ENCODE assay signal across 18 cellular contexts in the genomic region with DNA sequence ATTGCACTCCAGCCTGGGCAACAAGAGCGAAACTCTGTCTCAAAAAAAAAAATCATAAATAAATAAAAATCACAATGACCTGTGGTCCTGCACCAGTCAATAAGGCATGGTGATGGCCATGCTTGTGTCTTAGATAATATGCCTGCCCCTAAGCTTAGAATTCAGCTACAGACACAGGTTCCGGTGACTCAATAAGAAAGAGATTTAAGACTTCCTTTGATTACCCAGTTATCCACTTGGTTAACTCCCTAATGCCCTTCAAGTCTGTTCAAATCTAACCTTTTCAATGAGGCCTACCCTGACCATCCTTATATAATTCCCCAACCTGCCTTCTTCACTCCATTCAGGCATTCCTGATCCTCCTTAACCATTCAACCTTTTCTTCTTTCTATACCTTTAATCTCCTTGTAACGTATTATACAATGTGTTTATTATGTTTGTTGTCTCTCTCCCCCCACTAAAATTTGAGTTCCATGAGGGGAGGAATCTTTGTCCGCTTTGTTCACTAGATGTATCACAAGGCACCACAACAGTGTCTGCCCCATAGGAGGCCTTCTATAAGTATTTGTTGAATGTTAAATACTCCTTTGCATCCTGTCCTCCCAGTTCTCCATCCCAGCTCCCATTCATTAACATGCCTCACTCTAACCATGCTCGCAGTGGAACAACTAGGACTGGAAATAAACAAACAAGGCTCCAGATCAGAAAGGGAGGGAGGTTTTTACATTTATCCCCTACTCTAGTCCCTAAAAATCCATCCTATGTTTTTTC. TPM values are rescaled to one million over a fixed set of nuclear protein-coding genes. Genes with fewer than 3 reads are reported as not detected.
DNase-seq lines count a peak whose midpoint lies in the region; TF ChIP-seq lines count a peak whose summit lies in the region.
"Had no signal": no experiment of that assay in that cellular context is flagged by ENCODE, and none has a peak within 500 bp of the region (broad histone marks: within the 10 kb centered on the region; RNA-seq: fewer than 3 reads in every experiment).

No MANE protein-coding gene starts in this region.

- POLR2A ChIA-PET in activated CD4-positive, alpha-beta T cell treated with anti-CD3 and anti-CD28 coated beads, Interleukin-2, amount 10 ng/mL, durations not matched to agents 7 days and 5 days (lab: Charles Lee), result no interaction called here

- peaks cover 100% of the 10 kb centered on the region for H4K20me1 ChIP-seq in smooth muscle cell (ENCODE audit: low read depth)

- no peaks in the 10 kb centered on the region for H3K9me3 ChIP-seq in smooth muscle cell (replicated peaks; ENCODE audit: low read depth)
- H3K9me3 ChIP-seq: A549, HAP-1, right atrium auricular region had no signal

- H3K36me3 Mint-ChIP-seq in activated CD4-positive, alpha-beta T cell treated with anti-CD3 and anti-CD28 coated beads, Interleukin-2, amount 10 ng/mL, durations not matched to agents 7 days and 5 days (ENCODE audit: low read depth), result peaks cover 6% of the 10 kb centered on the region
- H3K36me3 Mint-ChIP-seq in IgD-negative memory B cell (peaks cover 6% of the 10 kb centered on the region), chondrocyte (ENCODE audit: low read depth) (peaks cover 4% of the 10 kb centered on the region)

- H3K4me3 ChIP-seq in smooth muscle cell, result no peak overlapping the region
- H3K4me3 ChIP-seq: A549, HAP-1, right atrium auricular region had no signal

- peaks cover 100% of the 10 kb centered on the region for H3K79me2 ChIP-seq in smooth muscle cell (ENCODE audit: low read depth)

- H3K36me3 ChIP-seq in smooth muscle cell (ENCODE audit: low read depth), result no peaks in the 10 kb centered on the region
- H3K36me3 ChIP-seq: right atrium auricular region had no signal

- H3K4me3 Mint-ChIP-seq in activated CD4-positive, alpha-beta T cell treated with anti-CD3 and anti-CD28 coated beads, Interleukin-2, amount 10 ng/mL, durations not matched to agents 7 days and 5 days, result no peak overlapping the region
- H3K4me3 Mint-ChIP-seq in IgD-negative memory B cell, result peak overlapping the region in 2 of 4 donors; percentile 9 to 81
- H3K4me3 Mint-ChIP-seq in chondrocyte (ENCODE audit: unreplicated experiment), result no peak overlapping the region
- H3K4me3 Mint-ChIP-seq: nephron had no signal

- H3K27ac ChIP-seq in smooth muscle cell (ENCODE audit: low read depth), result no peak overlapping the region
- H3K27ac ChIP-seq: A549, right atrium auricular region had no signal

- H3F3A ChIP-seq in smooth muscle cell (ENCODE audit: low read depth), result peaks cover 3% of the 10 kb centered on the region

- CTCF ChIA-PET in activated CD4-positive, alpha-beta T cell treated with anti-CD3 and anti-CD28 coated beads, Interleukin-2, amount 10 ng/mL, durations not matched to agents 7 days and 5 days (lab: Charles Lee), result interaction anchor here (0.8 to 2.1 kb wide), 3 partner anchors 9 to 299 kb away, joined by 3 to 6 read pairs (median 4); a partner anchor contains a TSS

- WGBS in smooth muscle cell (ENCODE audit: low lambda C conversion rate), result 88% methylated on average over 5 of the region's 5 CpGs

- H3K4me1 ChIP-seq in smooth muscle cell (ENCODE audit: low read depth), result peaks cover 26% of the 10 kb centered on the region

- H3K27me3 ChIP-seq in smooth muscle cell (ENCODE audit: low read depth), result no peaks in the 10 kb centered on the region
- H3K27me3 ChIP-seq: right atrium auricular region had no signal

- H3K4me2 ChIP-seq in smooth muscle cell, result peak overlapping the region; percentile 19
- H3K4me2 ChIP-seq: A549 had no signal

- no peak overlapping the region for H2AFZ ChIP-seq in smooth muscle cell (ENCODE audit: low read depth)

- no peak for TF ChIP-seq CTCF in chondrocyte (IDR thresholded peaks at IDR 0.05)
- no peak for TF ChIP-seq CTCF in smooth muscle cell (IDR thresholded peaks at IDR 0.05; ENCODE audit: borderline replicate concordance, insufficient read depth, poor library complexity, severe bottlenecking)

- no peak for DNase-seq in activated CD4-positive, alpha-beta T cell treated with anti-CD3 and anti-CD28 coated beads, Interleukin-2, amount 10 ng/mL, durations not matched to agents 7 days and 5 days
- DNase-seq in activated CD4-positive, alpha-beta T cell treated with anti-CD3 and anti-CD28 coated beads for 1 hour, result no peak
- DNase-seq in chondrocyte (ENCODE audit: low spot score) (no peak), smooth muscle cell (lab: John Stamatoyannopoulos, UW; ENCODE audit: unreplicated experiment) (no peak), head of caudate nucleus (no peak), cerebellar nuclear complex (lab: John Stamatoyannopoulos, UW) (no peak)
- DNase-seq in activated CD8-positive, alpha-beta memory T cell treated with anti-CD3 and anti-CD28 coated beads for 24 hours, result no peak
- DNase-seq: activated CD4-positive, CD25-positive, alpha-beta regulatory T cell; effector memory CD4-positive, alpha-beta T cell; NCI-H1694; NCI-H446 treated with DMSO at 0.1 percent for 48 hours; stimulated activated CD4-positive, alpha-beta T cell treated with anti-CD3 and anti-CD28 coated beads, Interleukin-2, amount 100 ng/mL, for 24 hours; SW 1271 had no signal

- no peaks in the 10 kb centered on the region for H3K27me3 Mint-ChIP-seq in activated CD4-positive, alpha-beta T cell treated with anti-CD3 and anti-CD28 coated beads, Interleukin-2, amount 10 ng/mL, durations not matched to agents 7 days and 5 days
- H3K27me3 Mint-ChIP-seq in IgD-negative memory B cell, result no peaks in the 10 kb centered on the region
- no peaks in the 10 kb centered on the region for H3K27me3 Mint-ChIP-seq in chondrocyte (ENCODE audit: low read depth)

- intact Hi-C loops in head of caudate nucleus (cut with DNase I), result loop anchor here (10.0 kb wide), 1 partner anchor 119 kb away; no protein-coding TSS in a partner anchor

- H3K4me1 Mint-ChIP-seq in activated CD4-positive, alpha-beta T cell treated with anti-CD3 and anti-CD28 coated beads, Interleukin-2, amount 10 ng/mL, durations not matched to agents 7 days and 5 days, result peaks cover 49% of the 10 kb centered on the region
- H3K4me1 Mint-ChIP-seq in IgD-negative memory B cell (peaks cover 49% of the 10 kb centered on the region in 3 donors), chondrocyte (ENCODE audit: low read depth) (peaks cover 58% of the 10 kb centered on the region)

- peak overlapping the region; percentile 11 for H3K27ac Mint-ChIP-seq in activated CD4-positive, alpha-beta T cell treated with anti-CD3 and anti-CD28 coated beads, Interleukin-2, amount 10 ng/mL, durations not matched to agents 7 days and 5 days
- H3K27ac Mint-ChIP-seq in IgD-negative memory B cell, result peak overlapping the region in 2 of 3 donors; percentile 18 to 71
- H3K27ac Mint-ChIP-seq in chondrocyte (ENCODE audit: unreplicated experiment), result peak overlapping the region; percentile 73

- no peaks in the 10 kb centered on the region for H3K9me3 Mint-ChIP-seq in activated CD4-positive, alpha-beta T cell treated with anti-CD3 and anti-CD28 coated beads, Interleukin-2, amount 10 ng/mL, durations not matched to agents 7 days and 5 days
- H3K9me3 Mint-ChIP-seq in IgD-negative memory B cell (no peaks in the 10 kb centered on the region), chondrocyte (ENCODE audit: low read depth) (no peaks in the 10 kb centered on the region)
- H3K9me3 Mint-ChIP-seq: nephron had no signal

- no peak overlapping the region for H3K9ac ChIP-seq in smooth muscle cell (ENCODE audit: low read depth)

RNA-seq across cellular contexts. Expression of a gene that starts 8.9 kb away (rescaled TPM):
- total RNA-seq in activated CD4-positive, alpha-beta T cell treated with anti-CD3 and anti-CD28 coated beads, Interleukin-2, amount 10 ng/mL, durations not matched to agents 7 days and 5 days, result 10 to 100 TPM; 30.5 to 30.8 TPM
- 35.4 TPM for polyA plus RNA-seq in IgD-negative memory B cell
- total RNA-seq in chondrocyte, result 103 to 112 TPM (median 105 TPM) in 3 replicates
- total RNA-seq in smooth muscle cell, result 101 and 115 TPM in 2 replicates
- 35.4 and 52.7 TPM in 2 replicates for polyA plus RNA-seq in smooth muscle cell

RNA-seq across cellular contexts. Expression of a gene that starts 36.5 kb away (rescaled TPM):
- 1 to 10 TPM in 1 of 2 experiments, under 1 TPM in 1; 0.67 to 1.2 TPM for total RNA-seq in activated CD4-positive, alpha-beta T cell treated with anti-CD3 and anti-CD28 coated beads, Interleukin-2, amount 10 ng/mL, durations not matched to agents 7 days and 5 days
- polyA plus RNA-seq in IgD-negative memory B cell (4.1 TPM), smooth muscle cell (1.5 and 3.5 TPM in 2 replicates)
- total RNA-seq in chondrocyte (19.0 to 19.4 TPM (median 19.4 TPM) in 3 replicates), smooth muscle cell (1.8 and 2.1 TPM in 2 replicates)

Comparison
In these comparisons a context has a peak if more than half of its experiments do, and no peak if none do; other contexts are left out.
1. H3K27ac Mint-ChIP-seq: peak in every context shown above with its lines; median percentile 73 in chondrocyte; 44 in IgD-negative memory B cell; 11 in activated CD4-positive, alpha-beta T cell treated with anti-CD3 and anti-CD28 coated beads, Interleukin-2, amount 10 ng/mL, durations not matched to agents 7 days and 5 days.